ENCODE assay signal across 1 cellular context in the genomic region with DNA sequence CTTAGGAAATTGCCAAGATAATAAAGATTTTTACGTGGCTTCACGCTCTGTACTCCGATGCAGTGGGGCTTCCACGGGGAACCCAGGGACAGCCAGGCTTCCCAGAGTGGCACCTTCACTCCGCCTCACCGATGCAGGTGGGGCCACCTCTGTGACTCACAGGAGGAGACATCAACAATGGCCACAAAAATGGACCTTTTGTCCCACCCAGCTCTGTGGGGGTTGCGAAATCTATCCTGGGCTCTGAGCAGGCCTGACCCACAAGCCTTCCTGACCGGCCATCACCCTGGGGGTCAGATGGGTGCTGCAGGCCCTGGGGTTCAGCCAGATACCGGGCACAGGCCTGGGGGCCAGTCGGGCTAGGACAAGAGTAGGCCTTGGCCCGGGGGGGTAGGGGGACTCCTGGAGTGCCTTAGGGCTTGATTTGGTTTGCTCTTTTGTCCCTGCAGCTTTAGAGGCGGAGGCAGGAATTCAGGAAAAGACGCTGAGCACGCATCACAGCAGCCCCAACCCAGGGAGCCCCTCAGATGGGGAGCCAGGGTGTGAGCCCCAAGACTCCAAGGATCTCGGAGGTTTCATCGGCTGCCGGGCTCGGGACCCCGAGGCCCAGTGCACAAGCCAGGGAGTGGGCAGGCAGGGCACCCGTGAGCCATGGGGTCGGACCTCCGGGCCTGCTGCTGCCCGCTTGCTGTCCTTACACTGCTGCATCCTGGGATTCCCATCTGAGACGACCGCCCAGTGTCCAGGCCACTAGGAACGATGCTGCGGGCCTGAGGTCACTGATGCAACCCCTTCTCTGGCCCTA.
TF ChIP-seq lines count a peak whose summit lies in the region.

No MANE protein-coding gene starts in this region.

TF ChIP-seq in K562, 482 proteins besides CTCF, POLR2A, EP300 and RAD21 (continued from another document):
- TF ChIP-seq BRD9 (IDR thresholded peaks at IDR 0.05; ENCODE audit: low read depth, partially characterized antibody): no peak
